8 cellular contexts compared by ENCODE assay signal in genomic region chr2:238720232-238720672, GRCh38.
A peak's percentile ranks its signal among the peaks of the same experiment; 100 is the strongest.
DNase-seq lines count a peak whose midpoint lies in the region; ATAC-seq and TF ChIP-seq lines count a peak whose summit lies in the region.

No MANE protein-coding gene starts in this region.

- H3K4me3 ChIP-seq in GM23248 = no peak overlapping the region
- H3K4me3 ChIP-seq in hepatocyte = no peak overlapping the region

- H3K27me3 ChIP-seq in GM23248 (replicated peaks; ENCODE audit: insufficient read depth) (no peaks in the 10 kb centered on the region), hepatocyte (no peaks in the 10 kb centered on the region)

- H3K27ac ChIP-seq in GM23248 = no peak overlapping the region
- no peak overlapping the region for H3K27ac ChIP-seq in hepatocyte

- peak; percentile 54 for DNase-seq in AG08395 (ENCODE audit: low spot score)
- DNase-seq in GM23248 = peak; percentile 51
- DNase-seq in NOMO-1 treated with DMSO at 0.1 percent for 48 hours (lab: John Stamatoyannopoulos, UW; ENCODE audit: unreplicated experiment) = peak; percentile 29
- peak in 1 of 2 donors; percentile 73 for DNase-seq in activated naive CD4-positive, alpha-beta T cell treated with anti-CD3 and anti-CD28 coated beads, Interleukin-2, amount 50 U/mL, for 72 hours (ENCODE audit: low spot score in 2 of 2)
- DNase-seq in hepatocyte (ENCODE audit: low spot score) = peak; percentile 71
- peak; percentile 31 to 63 for DNase-seq in stimulated activated CD4-positive, alpha-beta T cell treated with anti-CD3 and anti-CD28 coated beads, Interleukin-4, amount 100 ng/mL, for 48 hours (ENCODE audit: low read depth in 2 of 2)
- no peak for DNase-seq in epidermal melanocyte (ENCODE audit: insufficient read length, low spot score)

- H3K4me1 ChIP-seq in GM23248 (ENCODE audit: insufficient read depth) (peaks cover 5% of the 10 kb centered on the region), hepatocyte (ENCODE audit: insufficient read depth) (no peaks in the 10 kb centered on the region)

- H3K9me2 ChIP-seq in GM23248 (ENCODE audit: insufficient read depth) (no peaks in the 10 kb centered on the region), hepatocyte (replicated peaks; ENCODE audit: insufficient read depth) (no peaks in the 10 kb centered on the region)

- H2AFZ ChIP-seq in GM23248 (no peak overlapping the region), hepatocyte (no peak overlapping the region)

- ATAC-seq in activated naive CD4-positive, alpha-beta T cell treated with anti-CD3 and anti-CD28 coated beads, Interleukin-2, amount 50 U/mL, for 72 hours = peak; percentile 45 to 74
- ATAC-seq in GM19324 (IDR thresholded peaks at IDR 0.05; ENCODE audit: low FRiP score, unreplicated experiment) = no peak

- peaks cover 0 to 6% of the 10 kb centered on the region in 2 donors for H3K36me3 Mint-ChIP-seq in activated naive CD4-positive, alpha-beta T cell treated with anti-CD3 and anti-CD28 coated beads, Interleukin-2, amount 50 U/mL, for 72 hours

- H3K36me3 ChIP-seq in GM23248 (ENCODE audit: low read depth) (no peaks in the 10 kb centered on the region), hepatocyte (replicated peaks; ENCODE audit: insufficient read depth, low read depth) (no peaks in the 10 kb centered on the region)

- H3K4me2 ChIP-seq in GM23248 (ENCODE audit: unreplicated experiment) (no peak overlapping the region), hepatocyte (no peak overlapping the region)

- no peak overlapping the region for H3K27ac Mint-ChIP-seq in activated naive CD4-positive, alpha-beta T cell treated with anti-CD3 and anti-CD28 coated beads, Interleukin-2, amount 50 U/mL, for 72 hours

- in situ Hi-C loops in GM23248 (cut with MboI) = loop anchor here (10.0 kb wide), 1 partner anchor 125 kb away; the partner anchor contains the start of gene TWIST2

- H3K9me3 ChIP-seq in GM23248 (ENCODE audit: low read depth) (no peaks in the 10 kb centered on the region), hepatocyte (ENCODE audit: low read depth) (no peaks in the 10 kb centered on the region)

- H3K9me3 Mint-ChIP-seq in activated naive CD4-positive, alpha-beta T cell treated with anti-CD3 and anti-CD28 coated beads, Interleukin-2, amount 50 U/mL, for 72 hours = no peaks in the 10 kb centered on the region

- peak; percentile 60 for TF ChIP-seq CTCF in hepatocyte (IDR thresholded peaks at IDR 0.05; ENCODE audit: poor library complexity)

- no peak overlapping the region for H3K9ac ChIP-seq in GM23248

- 68 to 72% methylated on average over 15 of the region's 15 CpGs for WGBS in GM23248 (ENCODE audit: low coverage in 1 of 2, low lambda C conversion rate in 2 of 2, missing lambda C conversion rate in 2 of 2), 2 experiments
- 32% methylated on average over 15 of the region's 15 CpGs for WGBS in hepatocyte (ENCODE audit: low lambda C conversion rate, missing lambda C conversion rate)

- H4K20me1 ChIP-seq in GM23248 (ENCODE audit: insufficient read depth) = no peaks in the 10 kb centered on the region
- no peaks in the 10 kb centered on the region for H4K20me1 ChIP-seq in hepatocyte (ENCODE audit: insufficient read depth, poor library complexity, severe bottlenecking)

- H3F3A ChIP-seq in GM23248 (ENCODE audit: insufficient read depth) = 0 out of 2 replicates have a peak, but pooled peaks cover 5% of the 10 kb centered on the region

- H3K79me2 ChIP-seq in GM23248 (ENCODE audit: insufficient read depth) = no peaks in the 10 kb centered on the region
- H3K79me2 ChIP-seq in hepatocyte = no peaks in the 10 kb centered on the region
